ENCODE assay signal across 21 cellular contexts in genomic region chr9:136418182-136419091, GRCh38. TPM values are rescaled to one million over a fixed set of nuclear protein-coding genes. Genes with fewer than 3 reads are reported as not detected.
DNase-seq lines count a peak whose midpoint lies in the region; ATAC-seq, FAIRE-seq and TF ChIP-seq lines count a peak whose summit lies in the region.
"Had no signal": no experiment of that assay in that cellular context is flagged by ENCODE, and none has a peak within 500 bp of the region (broad histone marks: within the 10 kb centered on the region; RNA-seq: fewer than 3 reads in every experiment).

No MANE protein-coding gene starts in this region.

- DNase-seq in GM12891 (ENCODE audit: insufficient read length, low spot score) (no peak), left lobe of liver (ENCODE audit: low spot score) (peak; percentile 96), sciatic nerve (ENCODE audit: low spot score) (peak; percentile 78), NCI-H1092 (lab: John Stamatoyannopoulos, UW) (no peak), SW480 (ENCODE audit: low spot score) (no peak), stomach (no peak)
- DNase-seq: CD4-positive, alpha-beta T cell; DMS153; GDM1; MV-4-11; NCI-H1417; NCI-H187; NCI-H226; NCI-H524; PC-3 had no signal

- no peaks in the 10 kb centered on the region for H3K27me3 Mint-ChIP-seq in IgD-negative memory B cell
- H3K27me3 Mint-ChIP-seq: CD4-positive, alpha-beta T cell had no signal

- H3K4me1 ChIP-seq in stomach: no peaks in the 10 kb centered on the region
- H3K4me1 ChIP-seq: A549, HAP-1, SJSA1 had no signal

- intact Hi-C loops in sciatic nerve (cut with DNase I) (no loop called here), stomach (cut with DNase I; ENCODE audit: low total_unique reads) (no loop called here)

- H3K27me3 ChIP-seq in stomach: no peaks in the 10 kb centered on the region
- H3K27me3 ChIP-seq: SJSA1 had no signal

- no peak for TF ChIP-seq CTCF in stomach (IDR thresholded peaks at IDR 0.05)

- H3K9me3 Mint-ChIP-seq in IgD-negative memory B cell: no peaks in the 10 kb centered on the region
- H3K9me3 Mint-ChIP-seq: CD4-positive, alpha-beta T cell had no signal

- ATAC-seq in left lobe of liver: peak; percentile 88
- ATAC-seq in sciatic nerve: peak; percentile 73
- ATAC-seq: PC-3 had no signal

- no peak overlapping the region for H3K27ac ChIP-seq in stomach
- H3K27ac ChIP-seq: A549, KMS-11, SJSA1 had no signal

- H3K27ac Mint-ChIP-seq in IgD-negative memory B cell: peak overlapping the region in 2 of 3 donors; percentile 74 to 77
- H3K27ac Mint-ChIP-seq: CD4-positive, alpha-beta T cell had no signal

- TF ChIP-seq POLR2A in GM12891 (IDR thresholded peaks at IDR 0.05; ENCODE audit: low read depth, low read length) (peak; percentile 13; the same call in 1 of the 2 replicates), stomach (IDR thresholded peaks at IDR 0.05) (no peak)

- WGBS in stomach, 5 donors: 89 to 93% (median 93%) methylated on average over 28 to 48 of the region's 48 CpGs

- no peaks in the 10 kb centered on the region for H3K9me3 ChIP-seq in stomach
- H3K9me3 ChIP-seq: A549, HAP-1, SJSA1 had no signal

- H3K36me3 ChIP-seq in stomach: peaks cover 93 to 100% (median 100%) of the 10 kb centered on the region in 4 donors

- H3K4me1 Mint-ChIP-seq in IgD-negative memory B cell: peaks cover 0 to 1% (median 0%) of the 10 kb centered on the region in 3 donors

- no peak for TF ChIP-seq EP300 in stomach (IDR thresholded peaks at IDR 0.05)

- FAIRE-seq in GM12891 (lab: Jason Lieb, UNC): peak; percentile 26
- FAIRE-seq: A549, GM19239 had no signal

- peaks cover 2% of the 10 kb centered on the region for H3K36me3 Mint-ChIP-seq in IgD-negative memory B cell

- H3K4me3 ChIP-seq in stomach: no peak overlapping the region
- H3K4me3 ChIP-seq: A549, HAP-1, SJSA1 had no signal

- H3K4me3 Mint-ChIP-seq in IgD-negative memory B cell: peak overlapping the region in 1 of 4 donors; percentile 60
- H3K4me3 Mint-ChIP-seq: CD4-positive, alpha-beta T cell had no signal

TF ChIP-seq in GM12891, 5 proteins besides CTCF, POLR2A, EP300 and RAD21:
- TF ChIP-seq POU2F2 (IDR thresholded peaks at IDR 0.05; ENCODE audit: low read depth, low read length): no peak
- TF ChIP-seq POLR2AphosphoS5 (IDR thresholded peaks at IDR 0.05; ENCODE audit: low read depth, low read length): no peak
- TF ChIP-seq TAF1 (IDR thresholded peaks at IDR 0.05; ENCODE audit: low read depth, low read length): no peak
TF ChIP-seq in GM12891: peak in this region for 0.

RNA-seq across cellular contexts. Expression of gene PMPCA, which starts 8.0 kb away (rescaled TPM):
- 111 TPM for polyA plus RNA-seq in GM12891 (2012; ENCODE audit: low read depth, missing spikeins)
- polyA plus RNA-seq in IgD-negative memory B cell: 35.0 TPM
- total RNA-seq in left lobe of liver: 59.3 TPM
- total RNA-seq in sciatic nerve: 38.9 TPM
- 100 to 1,000 TPM in 1 of 5 donors, 10 to 100 TPM in 4; 32.7 to 121 (median 59.5) TPM for total RNA-seq in stomach
- 10 to 100 TPM; 25.8 to 47.0 (median 32.6) TPM for polyA plus RNA-seq in stomach

RNA-seq across cellular contexts. Expression of gene ENTR1, which starts 8.0 kb away (rescaled TPM):
- polyA plus RNA-seq in GM12891 (2012; ENCODE audit: low read depth, missing spikeins): 33.7 TPM
- polyA plus RNA-seq in IgD-negative memory B cell: 7.4 TPM
- 39.5 TPM for total RNA-seq in left lobe of liver
- total RNA-seq in sciatic nerve: 39.7 TPM
- total RNA-seq in stomach: 100 to 1,000 TPM in 1 of 5 donors, 10 to 100 TPM in 4; 26.3 to 184 (median 71.2) TPM
- polyA plus RNA-seq in stomach: 10 to 100 TPM; 20.6 to 29.5 (median 27.2) TPM

RNA-seq across cellular contexts. Expression of gene SNAPC4, which starts 18.5 kb away (rescaled TPM):
- polyA plus RNA-seq in GM12891 (2012; ENCODE audit: low read depth, missing spikeins): 9.8 TPM
- polyA plus RNA-seq in IgD-negative memory B cell (3.8 TPM), stomach (1 to 10 TPM; 2.9 to 4.6 (median 4.1) TPM)
- total RNA-seq in left lobe of liver (7.2 TPM), sciatic nerve (9.9 TPM), stomach (10 to 100 TPM in 1 of 5 donors, 1 to 10 TPM in 4; 1.8 to 58.2 (median 5.8) TPM)

RNA-seq across cellular contexts. Expression of gene INPP5E, which starts 21.2 kb away (rescaled TPM):
- 6.6 TPM for polyA plus RNA-seq in GM12891 (2012; ENCODE audit: low read depth, missing spikeins)
- 6.9 TPM for polyA plus RNA-seq in IgD-negative memory B cell
- 8.8 TPM for total RNA-seq in left lobe of liver
- total RNA-seq in sciatic nerve: 18.0 TPM
- 10 to 100 TPM in 2 of 5 donors, 1 to 10 TPM in 3; 6.2 to 32.1 (median 9.7) TPM for total RNA-seq in stomach
- 1 to 10 TPM; 3.2 to 9.0 (median 4.2) TPM for polyA plus RNA-seq in stomach

RNA-seq across cellular contexts. Expression of gene CARD9, which starts 45.0 kb away (rescaled TPM):
- 0.33 TPM for polyA plus RNA-seq in GM12891 (2012; ENCODE audit: low read depth, missing spikeins)
- polyA plus RNA-seq in IgD-negative memory B cell (0.26 TPM), stomach (1 to 10 TPM in 2 of 3 donors, under 1 TPM in 1; 0.92 to 2.0 (median 1.1) TPM)
- total RNA-seq in left lobe of liver (2.1 TPM), sciatic nerve (4.0 TPM), stomach (1 to 10 TPM in 3 of 5 donors, under 1 TPM in 1, not detected in 1; 0.92 to 8.2 (median 1.6) TPM)

Comparison
In these comparisons a context has a peak if more than half of its experiments do, and no peak if none do; other contexts are left out.
1. DNase-seq: peak in left lobe of liver (single experiment) and sciatic nerve (single experiment); none in GM12891 (single experiment), NCI-H1092 (single experiment), SW480 (single experiment) and stomach (single experiment).